In genomic region chr12:67981236-67982164, GRCh38 we compare ENCODE assay signal across 10 cellular contexts. TPM values are rescaled to one million over a fixed set of nuclear protein-coding genes. Genes with fewer than 3 reads are reported as not detected.
DNase-seq lines count a peak whose midpoint lies in the region; ATAC-seq lines count a peak whose summit lies in the region.
"Had no signal": no experiment of that assay in that cellular context is flagged by ENCODE, and none has a peak within 500 bp of the region (broad histone marks: within the 10 kb centered on the region; RNA-seq: fewer than 3 reads in every experiment).

No MANE protein-coding gene starts in this region.

- no peak for ATAC-seq in GM19035 (IDR thresholded peaks at IDR 0.05; ENCODE audit: unreplicated experiment)

- in situ Hi-C loops in Caki2 (cut with HindIII; ENCODE audit: low pct_unique_long_range_greater_than_20kb, low sequenced_read_pairs) = no loop called here

- DNase-seq in Caki2 (ENCODE audit: low read depth) = peak; percentile 59
- DNase-seq in LHCN-M2 (ENCODE audit: low read depth) = peak; percentile 95
- peak; percentile 84 for DNase-seq in astrocyte of the hippocampus (ENCODE audit: low read depth, low spot score)
- DNase-seq in myocyte (ENCODE audit: low read depth) = peak; percentile 87
- DNase-seq in NOMO-1 treated with DMSO at 0.1 percent for 48 hours (lab: John Stamatoyannopoulos, UW; ENCODE audit: unreplicated experiment) = no peak
- DNase-seq in NCI-H526 (lab: John Stamatoyannopoulos, UW) = no peak
- no peak for DNase-seq in putamen (ENCODE audit: low spot score)
- DNase-seq: activated naive CD4-positive, alpha-beta T cell treated with anti-CD3 and anti-CD28 coated beads, Interleukin-2, amount 50 U/mL, for 16 hours had no signal

RNA-seq across cellular contexts. Expression of gene IFNG-AS1, which starts 7.7 kb away (rescaled TPM):
- not detected in 2 replicates for total RNA-seq in Caki2 (2014; rRNA removed; shearing (Covaris generic); ENCODE audit: low replicate concordance)
- not detected in 2 replicates for total RNA-seq in LHCN-M2 (2014; rRNA removed)
- not detected for polyA plus RNA-seq in LHCN-M2 (2012)
- 1.8 TPM in 1 of 2 replicates, not detected in the other for total RNA-seq in myocyte
- polyA plus RNA-seq in myocyte (2012) = 0.11 TPM
- polyA plus RNA-seq: esophagus had no signal

Comparison
In these comparisons a context has a peak if more than half of its experiments do, and no peak if none do; other contexts are left out.
1. DNase-seq: peak in Caki2 (single experiment), LHCN-M2 (single experiment), astrocyte of the hippocampus (single experiment) and myocyte (single experiment); none in NOMO-1 treated with DMSO at 0.1 percent for 48 hours (single experiment), NCI-H526 (0 of 2) and putamen (single experiment).